Comparison of ENCODE assay signal across 8 cellular contexts in genomic region chr1:147242449-147243227, GRCh38. TPM values are rescaled to one million over a fixed set of nuclear protein-coding genes. Genes with fewer than 3 reads are reported as not detected.
A peak's percentile ranks its signal among the peaks of the same experiment; 100 is the strongest.
DNase-seq lines count a peak whose midpoint lies in the region; ATAC-seq and TF ChIP-seq lines count a peak whose summit lies in the region.

Gene CHD1L (plus strand): TSS chr1:147242684. CDS start chr1:147242704, 20 bp downstream.

- peak; percentile 83 for TF ChIP-seq POLR2A in GM15510 (IDR thresholded peaks at IDR 0.05; ENCODE audit: borderline replicate concordance, extremely low read depth, insufficient read length)
- peak in 1 of 2 donors; percentile 61 for TF ChIP-seq POLR2A in uterus (IDR thresholded peaks at IDR 0.05)

- peak; percentile 84 for ATAC-seq in HG02885 (IDR thresholded peaks at IDR 0.05; ENCODE audit: poor library complexity, unreplicated experiment)

- H3K9me3 ChIP-seq in right atrium auricular region (no peaks in the 10 kb centered on the region), uterus (no peaks in the 10 kb centered on the region)

- DNase-seq in NCI-H1694 (lab: John Stamatoyannopoulos, UW) (peak; percentile 86), amygdala (lab: John Stamatoyannopoulos, UW) (peak; percentile 55 to 95 (median 88)), right atrium auricular region (ENCODE audit: low spot score) (peak; percentile 95), pulmonary artery endothelial cell (ENCODE audit: low read depth, low spot score) (peak; percentile 91), uterus (peak; percentile 93 to 95)

- no peaks in the 10 kb centered on the region for H3K27me3 ChIP-seq in right atrium auricular region
- no peaks in the 10 kb centered on the region for H3K27me3 ChIP-seq in uterus

- peaks cover 38% of the 10 kb centered on the region for H3K4me1 Mint-ChIP-seq in T-helper 1 cell treated with Interleukin-12 subunit alpha and Interleukin-12 subunit beta and Interleukin-4 antibody, amounts not matched to agents 30 μg/mL and 1 μg/mL, for 36 hours (ENCODE audit: low read depth)

- intact Hi-C loops in uterus (cut with DNase I; ENCODE audit: low total_unique reads): loop anchor here (5.0 kb wide), 1 partner anchor 70 kb away; the partner anchor contains the start of gene PRKAB2

- H3K36me3 Mint-ChIP-seq in T-helper 1 cell treated with Interleukin-12 subunit alpha and Interleukin-12 subunit beta and Interleukin-4 antibody, amounts not matched to agents 30 μg/mL and 1 μg/mL, for 36 hours (ENCODE audit: low read depth): peaks cover 8% of the 10 kb centered on the region

- no peaks in the 10 kb centered on the region for H3K9me3 Mint-ChIP-seq in T-helper 1 cell treated with Interleukin-12 subunit alpha and Interleukin-12 subunit beta and Interleukin-4 antibody, amounts not matched to agents 30 μg/mL and 1 μg/mL, for 36 hours

- peak; percentile 76 to 77 for TF ChIP-seq CTCF in right atrium auricular region (IDR thresholded peaks at IDR 0.05)
- TF ChIP-seq CTCF in uterus (IDR thresholded peaks at IDR 0.05): peak; percentile 80 to 97 (median 91)

- peaks cover 8% of the 10 kb centered on the region for H3K27me3 Mint-ChIP-seq in T-helper 1 cell treated with Interleukin-12 subunit alpha and Interleukin-12 subunit beta and Interleukin-4 antibody, amounts not matched to agents 30 μg/mL and 1 μg/mL, for 36 hours (ENCODE audit: low read depth)

- H3K27ac ChIP-seq in right atrium auricular region (peak within 1 kb of the TSS; percentile 92 to 95), uterus (peak within 1 kb of the TSS; percentile 93 to 96)

- H3K27ac Mint-ChIP-seq in T-helper 1 cell treated with Interleukin-12 subunit alpha and Interleukin-12 subunit beta and Interleukin-4 antibody, amounts not matched to agents 30 μg/mL and 1 μg/mL, for 36 hours: peak within 1 kb of the TSS; percentile 84

- no peaks in the 10 kb centered on the region for H3K36me3 ChIP-seq in right atrium auricular region
- H3K36me3 ChIP-seq in uterus: no peaks in the 10 kb centered on the region

- H3K4me3 ChIP-seq in right atrium auricular region (peak within 1 kb of the TSS; percentile 87 to 94), uterus (peak within 1 kb of the TSS; percentile 67 to 81)

- peak within 1 kb of the TSS; percentile 98 for H3K4me3 Mint-ChIP-seq in T-helper 1 cell treated with Interleukin-12 subunit alpha and Interleukin-12 subunit beta and Interleukin-4 antibody, amounts not matched to agents 30 μg/mL and 1 μg/mL, for 36 hours

- peaks cover 0 to 17% of the 10 kb centered on the region in 2 donors for H3K4me1 ChIP-seq in right atrium auricular region
- no peaks in the 10 kb centered on the region for H3K4me1 ChIP-seq in uterus

RNA-seq across cellular contexts. Expression of gene CHD1L, which starts in this region (rescaled TPM):
- total RNA-seq in right atrium auricular region (1 to 10 TPM; 5.5 to 7.1 TPM), pulmonary artery endothelial cell (49.5 and 49.9 TPM in 2 replicates), uterus (10 to 100 TPM; 23.5 to 41.3 (median 39.5) TPM)

Comparison
In these comparisons a context has a peak if more than half of its experiments do, and no peak if none do; other contexts are left out.
1. Peak in every context shown above with its lines: DNase-seq, ATAC-seq, H3K4me3 ChIP-seq and H3K27ac ChIP-seq.